11 cellular contexts compared by ENCODE assay signal in the genomic region with DNA sequence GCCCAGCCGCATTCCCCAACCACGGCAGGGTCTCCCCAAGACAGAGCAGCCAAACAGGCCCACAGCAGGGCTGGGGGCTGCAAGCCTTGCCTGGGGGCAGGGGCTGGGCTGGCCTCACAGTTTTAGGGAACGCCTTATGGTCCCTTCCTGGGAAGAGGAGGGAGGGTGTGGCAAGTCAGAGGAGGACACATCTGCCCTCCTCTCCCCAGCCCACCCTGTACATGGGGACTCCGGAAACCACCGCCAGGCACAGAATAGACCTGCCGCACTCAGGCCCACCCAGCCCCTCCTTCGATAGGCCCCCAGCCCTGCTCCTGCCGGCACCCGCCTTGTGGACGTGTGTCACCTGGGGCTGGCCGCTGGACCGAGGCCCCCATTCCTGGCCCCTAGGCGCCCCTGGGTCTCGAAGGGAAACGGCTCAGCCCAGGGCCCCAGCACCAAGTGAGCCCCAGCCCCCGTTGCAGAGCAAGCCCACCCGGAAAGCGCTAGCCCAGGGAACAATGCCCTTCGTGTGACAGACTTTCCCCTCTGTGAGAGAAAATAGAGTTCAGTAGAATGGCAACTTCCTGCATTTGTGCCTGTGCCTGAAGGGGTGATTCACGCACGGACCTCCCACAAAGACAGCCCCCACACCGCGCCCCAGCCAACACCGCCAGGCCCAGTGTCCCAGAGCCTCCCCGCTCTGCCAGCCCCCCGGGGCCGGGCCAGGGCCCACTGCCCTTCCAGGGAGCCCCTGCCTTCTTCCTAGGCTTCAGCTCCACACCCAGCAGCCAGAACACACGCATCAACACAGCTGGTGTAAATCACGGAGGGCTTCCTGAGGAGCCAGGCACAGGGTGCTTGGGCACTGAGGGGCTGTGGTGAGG. TPM values are rescaled to one million over a fixed set of nuclear protein-coding genes. Genes with fewer than 3 reads are reported as not detected.
DNase-seq lines count a peak whose midpoint lies in the region; ATAC-seq and TF ChIP-seq lines count a peak whose summit lies in the region.
"Had no signal": no experiment of that assay in that cellular context is flagged by ENCODE, and none has a peak within 500 bp of the region (broad histone marks: within the 10 kb centered on the region; RNA-seq: fewer than 3 reads in every experiment).

No MANE protein-coding gene starts in this region.

- peaks cover 22% of the 10 kb centered on the region for H3K27me3 Mint-ChIP-seq in activated T-cell treated with anti-CD3 and anti-CD28 coated beads, Interleukin-2, amount 50 U/mL, for 72 hours (ENCODE audit: low read depth)

- 43 to 77% (median 47%) methylated on average over 2 to 29 of the region's 29 CpGs for WGBS in heart left ventricle, 4 donors
- 40% methylated on average over 29 of the region's 29 CpGs for WGBS in right cardiac atrium

- TF ChIP-seq POLR2A in heart left ventricle (IDR thresholded peaks at IDR 0.05): no peak

- H3K4me3 ChIP-seq in heart left ventricle (no peak overlapping the region), right cardiac atrium (ENCODE audit: low read length) (no peak overlapping the region), subcutaneous abdominal adipose tissue (ENCODE audit: low read depth in 1 of 5, low read length in 5 of 5) (no peak overlapping the region)
- H3K4me3 ChIP-seq: adrenal gland had no signal

- DNase-seq in heart left ventricle (peak in 3 of 5 donors; percentile 58 to 76 (median 68)), Right ventricle myocardium superior (no peak), right cardiac atrium (no peak), iPS-NIHi7 (ENCODE audit: extremely low spot score) (no peak)
- peak; percentile 50 to 59 for DNase-seq in activated T-cell treated with anti-CD3 and anti-CD28 coated beads, Interleukin-2, amount 50 U/mL, for 72 hours
- DNase-seq: adrenal gland, NCI-H446 treated with DMSO at 0.1 percent for 48 hours had no signal

- H3K27ac ChIP-seq in heart left ventricle (peak overlapping the region; percentile 55 to 97 (median 86)), right cardiac atrium (ENCODE audit: low read length) (peak overlapping the region; percentile 38), subcutaneous abdominal adipose tissue (ENCODE audit: low read depth, low read length) (peak overlapping the region; percentile 16)

- no peak overlapping the region for H3K27ac Mint-ChIP-seq in activated T-cell treated with anti-CD3 and anti-CD28 coated beads, Interleukin-2, amount 50 U/mL, for 72 hours
- H3K27ac Mint-ChIP-seq: T-helper 1 cell treated with Interleukin-12 subunit alpha and Interleukin-12 subunit beta and Interleukin-4 antibody, amounts not matched to agents 30 μg/mL and 1 μg/mL, for 36 hours had no signal

- intact Hi-C loops in heart left ventricle (cut with DNase I): no loop called here
- intact Hi-C loops in Right ventricle myocardium superior (cut with DNase I): no loop called here
- intact Hi-C loops in right cardiac atrium (cut with DNase I): no loop called here

- peaks cover 19% of the 10 kb centered on the region for H3K4me1 Mint-ChIP-seq in activated T-cell treated with anti-CD3 and anti-CD28 coated beads, Interleukin-2, amount 50 U/mL, for 72 hours (ENCODE audit: low read depth)

- no peak for TF ChIP-seq CTCF in heart left ventricle (IDR thresholded peaks at IDR 0.05)

- ATAC-seq in heart left ventricle (peak; percentile 10 to 40 (median 36)), Right ventricle myocardium superior (ENCODE audit: poor library complexity) (no peak), right cardiac atrium (peak; percentile 5 to 39), HG02852 (IDR thresholded peaks at IDR 0.05; ENCODE audit: unreplicated experiment) (no peak), GM21786 (IDR thresholded peaks at IDR 0.05; ENCODE audit: unreplicated experiment) (no peak)
- peak; percentile 68 to 69 for ATAC-seq in activated T-cell treated with anti-CD3 and anti-CD28 coated beads, Interleukin-2, amount 50 U/mL, for 72 hours (replicated peaks in 1 of 2)

- H3K4me3 Mint-ChIP-seq in activated T-cell treated with anti-CD3 and anti-CD28 coated beads, Interleukin-2, amount 50 U/mL, for 72 hours: peak overlapping the region; percentile 7 to 58
- H3K4me3 Mint-ChIP-seq: T-helper 1 cell treated with Interleukin-12 subunit alpha and Interleukin-12 subunit beta and Interleukin-4 antibody, amounts not matched to agents 30 μg/mL and 1 μg/mL, for 36 hours had no signal

- H3K27me3 ChIP-seq in heart left ventricle: peaks cover 0 to 69% (median 31%) of the 10 kb centered on the region in 9 donors
- no peaks in the 10 kb centered on the region for H3K27me3 ChIP-seq in right cardiac atrium (ENCODE audit: control insufficient read depth, insufficient read depth)
- peaks cover 29 to 57% (median 47%) of the 10 kb centered on the region in 5 donors for H3K27me3 ChIP-seq in subcutaneous abdominal adipose tissue (ENCODE audit: control insufficient read depth in 5 of 5, insufficient read depth in 4 of 5, low read length in 5 of 5)

- peaks cover 0 to 1% of the 10 kb centered on the region in 2 donors for H3K36me3 Mint-ChIP-seq in activated T-cell treated with anti-CD3 and anti-CD28 coated beads, Interleukin-2, amount 50 U/mL, for 72 hours (ENCODE audit: insufficient read depth in 2 of 2)

- H3K9me3 ChIP-seq in heart left ventricle: peaks cover 0 to 6% (median 0%) of the 10 kb centered on the region in 12 donors
- H3K9me3 ChIP-seq in right cardiac atrium (ENCODE audit: control insufficient read depth, low read length): no peaks in the 10 kb centered on the region
- H3K9me3 ChIP-seq in subcutaneous abdominal adipose tissue (ENCODE audit: control insufficient read depth in 5 of 5, low read length in 5 of 5): peaks cover 0 to 3% (median 0%) of the 10 kb centered on the region in 5 donors
- H3K9me3 ChIP-seq: adrenal gland had no signal

- no peak overlapping the region for H3K9ac ChIP-seq in subcutaneous abdominal adipose tissue (ENCODE audit: low read length in 5 of 5)

- H3K36me3 ChIP-seq in heart left ventricle: no peaks in the 10 kb centered on the region
- H3K36me3 ChIP-seq in subcutaneous abdominal adipose tissue (ENCODE audit: control insufficient read depth in 5 of 5, insufficient read depth in 5 of 5, low read length in 5 of 5): no peaks in the 10 kb centered on the region
- H3K36me3 ChIP-seq: adrenal gland had no signal

- peaks cover 10 to 61% (median 47%) of the 10 kb centered on the region in 12 donors for H3K4me1 ChIP-seq in heart left ventricle
- peaks cover 4% of the 10 kb centered on the region for H3K4me1 ChIP-seq in right cardiac atrium (ENCODE audit: control insufficient read depth, insufficient read depth, low read length)
- peaks cover 3 to 55% (median 48%) of the 10 kb centered on the region in 5 donors for H3K4me1 ChIP-seq in subcutaneous abdominal adipose tissue (ENCODE audit: control insufficient read depth in 5 of 5, insufficient read depth in 5 of 5, low read length in 5 of 5)

- peaks cover 0 to 2% of the 10 kb centered on the region in 2 donors for H3K9me3 Mint-ChIP-seq in activated T-cell treated with anti-CD3 and anti-CD28 coated beads, Interleukin-2, amount 50 U/mL, for 72 hours

RNA-seq across cellular contexts. Expression of a gene that starts 12.0 kb away (rescaled TPM):
- 10 to 100 TPM; 16.7 to 48.9 (median 23.8) TPM for total RNA-seq in heart left ventricle
- polyA plus RNA-seq in heart left ventricle: 10 to 100 TPM; 14.3 to 29.6 TPM
- total RNA-seq in Right ventricle myocardium superior: 32.2 TPM
- total RNA-seq in activated T-cell treated with anti-CD3 and anti-CD28 coated beads, Interleukin-2, amount 50 U/mL, for 72 hours: 10 to 100 TPM; 13.3 to 18.2 TPM
- 10 to 100 TPM; 23.9 to 35.5 (median 32.0) TPM for total RNA-seq in right cardiac atrium
- polyA plus RNA-seq in right cardiac atrium: 31.4 TPM

RNA-seq across cellular contexts. Expression of a gene that starts 24.5 kb away (rescaled TPM):
- 10 to 100 TPM; 20.4 to 62.4 (median 28.6) TPM for total RNA-seq in heart left ventricle
- polyA plus RNA-seq in heart left ventricle: 10 to 100 TPM; 19.1 to 25.2 TPM
- total RNA-seq in Right ventricle myocardium superior: 28.6 TPM
- total RNA-seq in activated T-cell treated with anti-CD3 and anti-CD28 coated beads, Interleukin-2, amount 50 U/mL, for 72 hours: 1 to 10 TPM; 3.1 to 5.4 TPM
- 10 to 100 TPM; 16.5 to 21.3 (median 17.4) TPM for total RNA-seq in right cardiac atrium
- polyA plus RNA-seq in right cardiac atrium: 17.8 TPM

RNA-seq across cellular contexts. Expression of a gene that starts 55.2 kb away (rescaled TPM):
- 10 to 100 TPM; 28.8 to 51.8 (median 34.8) TPM for total RNA-seq in heart left ventricle
- 10 to 100 TPM; 40.7 to 56.3 TPM for polyA plus RNA-seq in heart left ventricle
- 45.5 TPM for total RNA-seq in Right ventricle myocardium superior
- 10 to 100 TPM; 25.8 to 28.8 TPM for total RNA-seq in activated T-cell treated with anti-CD3 and anti-CD28 coated beads, Interleukin-2, amount 50 U/mL, for 72 hours
- total RNA-seq in right cardiac atrium: 10 to 100 TPM; 28.1 to 40.5 (median 35.8) TPM
- polyA plus RNA-seq in right cardiac atrium: 42.2 TPM

Comparison
In these comparisons a context has a peak if more than half of its experiments do, and no peak if none do; other contexts are left out.
1. ATAC-seq: peak in heart left ventricle (4 of 4), activated T-cell treated with anti-CD3 and anti-CD28 coated beads, Interleukin-2, amount 50 U/mL, for 72 hours (2 of 2) and right cardiac atrium (2 of 2); none in Right ventricle myocardium superior (single experiment), HG02852 (single experiment) and GM21786 (single experiment).
2. DNase-seq: peak in heart left ventricle (3 of 5) and activated T-cell treated with anti-CD3 and anti-CD28 coated beads, Interleukin-2, amount 50 U/mL, for 72 hours (2 of 2); none in Right ventricle myocardium superior (single experiment), right cardiac atrium (0 of 3) and iPS-NIHi7 (single experiment).
3. H3K27ac ChIP-seq: peak in every context shown above with its lines; median percentile 86 in heart left ventricle; 38 in right cardiac atrium; 16 in subcutaneous abdominal adipose tissue.